Comparison of ENCODE assay signal across 8 cellular contexts in the genomic region with DNA sequence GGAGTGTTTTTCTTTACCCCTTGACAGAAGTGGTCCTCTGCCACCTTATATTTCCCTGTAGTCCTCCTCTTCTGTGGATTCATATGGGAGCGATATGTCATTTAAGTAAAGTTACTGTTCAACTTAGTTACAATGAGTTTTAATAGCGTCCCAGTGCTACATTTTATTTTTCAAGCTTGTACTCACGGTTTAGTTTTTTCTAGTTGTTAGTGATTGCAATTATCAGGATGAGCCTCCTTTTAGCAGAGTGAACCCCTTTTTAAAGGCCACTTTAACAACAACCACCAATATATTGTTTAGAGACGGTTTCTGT. TPM values are rescaled to one million over a fixed set of nuclear protein-coding genes. Genes with fewer than 3 reads are reported as not detected.
DNase-seq lines count a peak whose midpoint lies in the region; ATAC-seq and TF ChIP-seq lines count a peak whose summit lies in the region.

No MANE protein-coding gene starts in this region.

- H3K36me3 ChIP-seq in heart right ventricle (peaks cover 0 to 35% (median 0%) of the 10 kb centered on the region in 9 donors), mucosa of descending colon (ENCODE audit: low read depth) (no peaks in the 10 kb centered on the region), aorta (ENCODE audit: control insufficient read depth in 1 of 2, insufficient read depth in 2 of 2, low read length in 1 of 2) (no peaks in the 10 kb centered on the region)

- 0 to 1% methylated on average over 4 of the region's 4 CpGs for WGBS in heart right ventricle, 2 donors
- 0% methylated on average over 4 of the region's 4 CpGs for WGBS in aorta, 2 donors

- H3K9me3 ChIP-seq in heart right ventricle (no peaks in the 10 kb centered on the region), mucosa of descending colon (no peaks in the 10 kb centered on the region), aorta (ENCODE audit: control insufficient read depth, low read length) (no peaks in the 10 kb centered on the region)

- H3K4me1 ChIP-seq in heart right ventricle (peaks cover 0 to 49% (median 47%) of the 10 kb centered on the region in 9 donors), mucosa of descending colon (ENCODE audit: low read depth) (peaks cover 8% of the 10 kb centered on the region), aorta (ENCODE audit: control insufficient read depth in 1 of 2, insufficient read depth in 2 of 2, low read length in 2 of 2) (no peaks in the 10 kb centered on the region)

- intact Hi-C loops in heart right ventricle (cut with DNase I) (loop anchor here in 9 of 10 donors (2.0 to 10.0 kb wide), 11 partner anchors 34 to 256 kb away; a partner anchor contains a TSS), Right ventricle myocardium superior (cut with DNase I) (loop anchor here (5.0 to 10.0 kb wide), 3 partner anchors 84 to 254 kb away; a partner anchor contains a TSS), mucosa of descending colon (cut with DNase I, micrococcal nuclease) (loop anchor here in 1 of 2 donors (5.0 kb wide), 1 partner anchor 81 kb away; no protein-coding TSS in a partner anchor), aorta (cut with DNase I) (loop anchor here in 1 of 2 donors (5.0 kb wide), 1 partner anchor 86 kb away; a partner anchor contains a TSS)

- H3K27me3 ChIP-seq in heart right ventricle (no peaks in the 10 kb centered on the region), aorta (ENCODE audit: control insufficient read depth in 1 of 2, insufficient read depth in 2 of 2, low read length in 1 of 2) (no peaks in the 10 kb centered on the region)

- ATAC-seq in heart right ventricle = no peak
- ATAC-seq in Right ventricle myocardium superior (ENCODE audit: poor library complexity) = no peak
- ATAC-seq in mucosa of descending colon = no peak
- no peak for ATAC-seq in aorta (ENCODE audit: low FRiP score)
- no peak for ATAC-seq in GM18502 (IDR thresholded peaks at IDR 0.05; ENCODE audit: poor library complexity, unreplicated experiment)

- TF ChIP-seq CTCF in heart right ventricle (IDR thresholded peaks at IDR 0.05) (no peak), cardiac fibroblast (IDR thresholded peaks at IDR 0.05; ENCODE audit: low read depth, low read length) (no peak), mucosa of descending colon (IDR thresholded peaks at IDR 0.05) (no peak)

- DNase-seq in heart right ventricle = no peak
- no peak for DNase-seq in Right ventricle myocardium superior
- DNase-seq in cardiac fibroblast (ENCODE audit: low read depth in 2 of 2) = no peak
- no peak for DNase-seq in mucosa of descending colon
- DNase-seq in aorta = no peak
- DNase-seq in HUDEP-2 (lab: John Stamatoyannopoulos, UW; ENCODE audit: unreplicated experiment in 76 of 76) = no peak
- DNase-seq in activated CD4-positive, alpha-beta T cell treated with anti-CD3 and anti-CD28 coated beads for 48 hours = no peak

- H3K27ac ChIP-seq in heart right ventricle = peak overlapping the region in 9 of 10 donors; percentile 93 to 100 (median 99)
- H3K27ac ChIP-seq in aorta (ENCODE audit: low read depth in 1 of 2, low read length in 2 of 2) = peak overlapping the region; percentile 32 to 84

- peak overlapping the region; percentile 82 to 99 (median 90) for H3K4me3 ChIP-seq in heart right ventricle
- peak overlapping the region; percentile 82 to 91 for H3K4me3 ChIP-seq in cardiac fibroblast (replicated peaks in 1 of 2; ENCODE audit: low read depth in 2 of 2, low read length in 2 of 2)
- peak overlapping the region; percentile 89 for H3K4me3 ChIP-seq in mucosa of descending colon
- peak overlapping the region; percentile 95 to 97 for H3K4me3 ChIP-seq in aorta (ENCODE audit: low read length in 2 of 2)

RNA-seq across cellular contexts. Expression of a gene that starts 1.5 kb away (rescaled TPM):
- total RNA-seq in heart right ventricle = 10 to 100 TPM; 22.2 to 38.4 (median 28.7) TPM
- 10 to 100 TPM; 14.7 to 29.3 TPM for polyA plus RNA-seq in heart right ventricle
- 25.3 TPM for total RNA-seq in Right ventricle myocardium superior
- 10 to 100 TPM; 57.2 to 60.5 (median 58.7) TPM for total RNA-seq in mucosa of descending colon
- 10 to 100 TPM; 65.0 to 82.3 TPM for total RNA-seq in aorta
- polyA plus RNA-seq in aorta = 10 to 100 TPM; 14.5 to 56.1 TPM

RNA-seq across cellular contexts. Expression of a gene that starts 35.1 kb away (rescaled TPM):
- 10 to 100 TPM in 1 of 10 donors, 1 to 10 TPM in 9; 3.7 to 10.7 (median 6.4) TPM for total RNA-seq in heart right ventricle
- polyA plus RNA-seq in heart right ventricle = 1 to 10 TPM; 2.0 to 3.3 TPM
- 3.9 TPM for total RNA-seq in Right ventricle myocardium superior
- total RNA-seq in mucosa of descending colon = 10 to 100 TPM in 1 of 3 donors, 1 to 10 TPM in 2; 7.7 to 15.3 (median 9.3) TPM
- 10 to 100 TPM; 12.9 to 14.7 TPM for total RNA-seq in aorta
- 1 to 10 TPM; 3.8 to 8.6 TPM for polyA plus RNA-seq in aorta
